1 cellular context compared by ENCODE assay signal in the genomic region with DNA sequence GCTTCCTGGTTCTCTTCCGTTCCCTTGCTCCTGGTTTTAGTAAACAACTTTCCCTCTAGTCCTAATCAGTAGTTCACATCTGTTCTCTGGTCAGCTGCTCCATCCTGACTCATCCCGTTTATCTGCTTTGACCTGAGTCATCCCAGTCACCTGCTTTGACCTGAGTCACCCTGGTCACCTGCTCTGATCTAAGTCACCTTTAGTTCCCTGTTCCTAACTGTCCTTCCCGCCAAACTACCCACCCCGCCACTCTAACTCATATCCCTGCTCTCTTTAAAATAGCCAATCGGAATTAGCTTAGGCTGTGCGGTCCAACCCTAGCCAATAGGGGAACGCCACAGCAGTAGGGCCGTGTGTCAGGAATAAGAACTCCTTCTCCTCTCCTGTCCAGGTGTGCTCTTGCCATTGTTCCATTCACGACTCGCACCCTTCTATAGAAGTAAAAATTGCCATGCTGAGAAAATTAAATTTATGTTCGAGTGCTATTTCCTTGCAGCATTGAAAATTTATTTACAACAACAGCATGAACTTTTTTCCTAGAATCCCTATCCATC.
TF ChIP-seq lines count a peak whose summit lies in the region.

No MANE protein-coding gene starts in this region.

TF ChIP-seq in K562, 482 proteins besides CTCF, POLR2A, EP300 and RAD21 (continued from another document and continues in another):
- TF ChIP-seq, protein P1, sequence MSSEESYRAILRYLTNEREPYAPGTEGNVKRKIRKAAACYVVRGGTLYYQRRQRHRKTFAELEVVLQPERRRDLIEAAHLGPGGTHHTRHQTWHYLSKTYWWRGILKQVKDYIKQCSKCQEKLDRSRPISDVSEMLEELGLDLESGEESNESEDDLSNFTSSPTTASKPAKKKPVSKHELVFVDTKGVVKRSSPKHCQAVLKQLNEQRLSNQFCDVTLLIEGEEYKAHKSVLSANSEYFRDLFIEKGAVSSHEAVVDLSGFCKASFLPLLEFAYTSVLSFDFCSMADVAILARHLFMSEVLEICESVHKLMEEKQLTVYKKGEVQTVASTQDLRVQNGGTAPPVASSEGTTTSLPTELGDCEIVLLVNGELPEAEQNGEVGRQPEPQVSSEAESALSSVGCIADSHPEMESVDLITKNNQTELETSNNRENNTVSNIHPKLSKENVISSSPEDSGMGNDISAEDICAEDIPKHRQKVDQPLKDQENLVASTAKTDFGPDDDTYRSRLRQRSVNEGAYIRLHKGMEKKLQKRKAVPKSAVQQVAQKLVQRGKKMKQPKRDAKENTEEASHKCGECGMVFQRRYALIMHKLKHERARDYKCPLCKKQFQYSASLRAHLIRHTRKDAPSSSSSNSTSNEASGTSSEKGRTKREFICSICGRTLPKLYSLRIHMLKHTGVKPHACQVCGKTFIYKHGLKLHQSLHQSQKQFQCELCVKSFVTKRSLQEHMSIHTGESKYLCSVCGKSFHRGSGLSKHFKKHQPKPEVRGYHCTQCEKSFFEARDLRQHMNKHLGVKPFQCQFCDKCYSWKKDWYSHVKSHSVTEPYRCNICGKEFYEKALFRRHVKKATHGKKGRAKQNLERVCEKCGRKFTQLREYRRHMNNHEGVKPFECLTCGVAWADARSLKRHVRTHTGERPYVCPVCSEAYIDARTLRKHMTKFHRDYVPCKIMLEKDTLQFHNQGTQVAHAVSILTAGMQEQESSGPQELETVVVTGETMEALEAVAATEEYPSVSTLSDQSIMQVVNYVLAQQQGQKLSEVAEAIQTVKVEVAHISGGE (CRISPR knock-in tag; IDR thresholded peaks at IDR 0.05) = peak in 2 of 3 experiments; percentile 10 to 12; a peak in 2 of 6 replicates
- TF ChIP-seq LARP7 (IDR thresholded peaks at IDR 0.05) (no peak), POLR3G (IDR thresholded peaks at IDR 0.05; ENCODE audit: extremely low read depth, insufficient read length, insufficient replicate concordance) (no peak), ZFP30 (CRISPR knock-in tag; IDR thresholded peaks at IDR 0.05; ENCODE audit: borderline replicate concordance) (no peak), HNRNPK (IDR thresholded peaks at IDR 0.05; ENCODE audit: low read depth, low read length, poor library complexity, severe bottlenecking) (no peak), STAT5B (CRISPR knock-in tag; IDR thresholded peaks at IDR 0.05) (0 out of 2 replicates have a peak, but pooled peaks have one; percentile 47), PTBP1 (IDR thresholded peaks at IDR 0.05; ENCODE audit: low read depth, low read length) (no peak), SMAD3 (CRISPR knock-in tag; conservative IDR thresholded peaks at IDR 0.05) (peak; percentile 65), RBBP5 (IDR thresholded peaks at IDR 0.05; ENCODE audit: borderline replicate concordance, insufficient read depth, low read length, poor library complexity, severe bottlenecking) (no peak), ZSCAN29 (IDR thresholded peaks at IDR 0.05) (no peak), NRF1 (conservative IDR thresholded peaks at IDR 0.05 in 1 of 2, IDR thresholded peaks at IDR 0.05 in 1 of 2) (no peak), ZNF668 (CRISPR knock-in tag; IDR thresholded peaks at IDR 0.05) (no peak), BDP1 (IDR thresholded peaks at IDR 0.05; ENCODE audit: insufficient read depth, insufficient read length) (no peak), SIX5 (IDR thresholded peaks at IDR 0.05; ENCODE audit: borderline replicate concordance in 1 of 2, insufficient read depth in 1 of 2, low read depth in 1 of 2, low read length in 2 of 2) (no peak), CBX8 (IDR thresholded peaks at IDR 0.05; ENCODE audit: borderline replicate concordance, extremely low read depth, low read depth, low read length, poor library complexity, severe bottlenecking) (no peak), SRSF9 (IDR thresholded peaks at IDR 0.05; ENCODE audit: borderline replicate concordance, low read depth, low read length) (no peak)
- TF ChIP-seq, protein P2, sequence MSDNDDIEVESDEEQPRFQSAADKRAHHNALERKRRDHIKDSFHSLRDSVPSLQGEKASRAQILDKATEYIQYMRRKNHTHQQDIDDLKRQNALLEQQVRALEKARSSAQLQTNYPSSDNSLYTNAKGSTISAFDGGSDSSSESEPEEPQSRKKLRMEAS (CRISPR knock-in tag; IDR thresholded peaks at IDR 0.05) = peak; percentile 46; the same call in 1 of the 2 replicates
- TF ChIP-seq, protein P3, sequence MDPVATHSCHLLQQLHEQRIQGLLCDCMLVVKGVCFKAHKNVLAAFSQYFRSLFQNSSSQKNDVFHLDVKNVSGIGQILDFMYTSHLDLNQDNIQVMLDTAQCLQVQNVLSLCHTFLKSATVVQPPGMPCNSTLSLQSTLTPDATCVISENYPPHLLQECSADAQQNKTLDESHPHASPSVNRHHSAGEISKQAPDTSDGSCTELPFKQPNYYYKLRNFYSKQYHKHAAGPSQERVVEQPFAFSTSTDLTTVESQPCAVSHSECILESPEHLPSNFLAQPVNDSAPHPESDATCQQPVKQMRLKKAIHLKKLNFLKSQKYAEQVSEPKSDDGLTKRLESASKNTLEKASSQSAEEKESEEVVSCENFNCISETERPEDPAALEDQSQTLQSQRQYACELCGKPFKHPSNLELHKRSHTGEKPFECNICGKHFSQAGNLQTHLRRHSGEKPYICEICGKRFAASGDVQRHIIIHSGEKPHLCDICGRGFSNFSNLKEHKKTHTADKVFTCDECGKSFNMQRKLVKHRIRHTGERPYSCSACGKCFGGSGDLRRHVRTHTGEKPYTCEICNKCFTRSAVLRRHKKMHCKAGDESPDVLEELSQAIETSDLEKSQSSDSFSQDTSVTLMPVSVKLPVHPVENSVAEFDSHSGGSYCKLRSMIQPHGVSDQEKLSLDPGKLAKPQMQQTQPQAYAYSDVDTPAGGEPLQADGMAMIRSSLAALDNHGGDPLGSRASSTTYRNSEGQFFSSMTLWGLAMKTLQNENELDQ (CRISPR knock-in tag; IDR thresholded peaks at IDR 0.05; ENCODE audit: borderline replicate concordance) = no peak
- TF ChIP-seq, protein P4, sequence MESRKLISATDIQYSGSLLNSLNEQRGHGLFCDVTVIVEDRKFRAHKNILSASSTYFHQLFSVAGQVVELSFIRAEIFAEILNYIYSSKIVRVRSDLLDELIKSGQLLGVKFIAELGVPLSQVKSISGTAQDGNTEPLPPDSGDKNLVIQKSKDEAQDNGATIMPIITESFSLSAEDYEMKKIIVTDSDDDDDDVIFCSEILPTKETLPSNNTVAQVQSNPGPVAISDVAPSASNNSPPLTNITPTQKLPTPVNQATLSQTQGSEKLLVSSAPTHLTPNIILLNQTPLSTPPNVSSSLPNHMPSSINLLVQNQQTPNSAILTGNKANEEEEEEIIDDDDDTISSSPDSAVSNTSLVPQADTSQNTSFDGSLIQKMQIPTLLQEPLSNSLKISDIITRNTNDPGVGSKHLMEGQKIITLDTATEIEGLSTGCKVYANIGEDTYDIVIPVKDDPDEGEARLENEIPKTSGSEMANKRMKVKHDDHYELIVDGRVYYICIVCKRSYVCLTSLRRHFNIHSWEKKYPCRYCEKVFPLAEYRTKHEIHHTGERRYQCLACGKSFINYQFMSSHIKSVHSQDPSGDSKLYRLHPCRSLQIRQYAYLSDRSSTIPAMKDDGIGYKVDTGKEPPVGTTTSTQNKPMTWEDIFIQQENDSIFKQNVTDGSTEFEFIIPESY (CRISPR knock-in tag; IDR thresholded peaks at IDR 0.05) = peak; percentile 57; the same call in 1 of the 2 replicates
- TF ChIP-seq, protein P5, sequence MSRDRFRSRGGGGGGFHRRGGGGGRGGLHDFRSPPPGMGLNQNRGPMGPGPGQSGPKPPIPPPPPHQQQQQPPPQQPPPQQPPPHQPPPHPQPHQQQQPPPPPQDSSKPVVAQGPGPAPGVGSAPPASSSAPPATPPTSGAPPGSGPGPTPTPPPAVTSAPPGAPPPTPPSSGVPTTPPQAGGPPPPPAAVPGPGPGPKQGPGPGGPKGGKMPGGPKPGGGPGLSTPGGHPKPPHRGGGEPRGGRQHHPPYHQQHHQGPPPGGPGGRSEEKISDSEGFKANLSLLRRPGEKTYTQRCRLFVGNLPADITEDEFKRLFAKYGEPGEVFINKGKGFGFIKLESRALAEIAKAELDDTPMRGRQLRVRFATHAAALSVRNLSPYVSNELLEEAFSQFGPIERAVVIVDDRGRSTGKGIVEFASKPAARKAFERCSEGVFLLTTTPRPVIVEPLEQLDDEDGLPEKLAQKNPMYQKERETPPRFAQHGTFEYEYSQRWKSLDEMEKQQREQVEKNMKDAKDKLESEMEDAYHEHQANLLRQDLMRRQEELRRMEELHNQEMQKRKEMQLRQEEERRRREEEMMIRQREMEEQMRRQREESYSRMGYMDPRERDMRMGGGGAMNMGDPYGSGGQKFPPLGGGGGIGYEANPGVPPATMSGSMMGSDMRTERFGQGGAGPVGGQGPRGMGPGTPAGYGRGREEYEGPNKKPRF (IDR thresholded peaks at IDR 0.05; ENCODE audit: low read depth, low read length) = no peak
- TF ChIP-seq, protein P6, sequence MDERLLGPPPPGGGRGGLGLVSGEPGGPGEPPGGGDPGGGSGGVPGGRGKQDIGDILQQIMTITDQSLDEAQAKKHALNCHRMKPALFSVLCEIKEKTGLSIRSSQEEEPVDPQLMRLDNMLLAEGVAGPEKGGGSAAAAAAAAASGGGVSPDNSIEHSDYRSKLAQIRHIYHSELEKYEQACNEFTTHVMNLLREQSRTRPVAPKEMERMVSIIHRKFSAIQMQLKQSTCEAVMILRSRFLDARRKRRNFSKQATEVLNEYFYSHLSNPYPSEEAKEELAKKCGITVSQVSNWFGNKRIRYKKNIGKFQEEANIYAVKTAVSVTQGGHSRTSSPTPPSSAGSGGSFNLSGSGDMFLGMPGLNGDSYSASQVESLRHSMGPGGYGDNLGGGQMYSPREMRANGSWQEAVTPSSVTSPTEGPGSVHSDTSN (CRISPR knock-in tag; IDR thresholded peaks at IDR 0.05; ENCODE audit: low read depth) = no peak
- TF ChIP-seq, protein P6 (tag; conservative IDR thresholded peaks at IDR 0.05; ENCODE audit: low read depth) = no peak; the same call in 1 of the 2 replicates
- TF ChIP-seq, protein P7, sequence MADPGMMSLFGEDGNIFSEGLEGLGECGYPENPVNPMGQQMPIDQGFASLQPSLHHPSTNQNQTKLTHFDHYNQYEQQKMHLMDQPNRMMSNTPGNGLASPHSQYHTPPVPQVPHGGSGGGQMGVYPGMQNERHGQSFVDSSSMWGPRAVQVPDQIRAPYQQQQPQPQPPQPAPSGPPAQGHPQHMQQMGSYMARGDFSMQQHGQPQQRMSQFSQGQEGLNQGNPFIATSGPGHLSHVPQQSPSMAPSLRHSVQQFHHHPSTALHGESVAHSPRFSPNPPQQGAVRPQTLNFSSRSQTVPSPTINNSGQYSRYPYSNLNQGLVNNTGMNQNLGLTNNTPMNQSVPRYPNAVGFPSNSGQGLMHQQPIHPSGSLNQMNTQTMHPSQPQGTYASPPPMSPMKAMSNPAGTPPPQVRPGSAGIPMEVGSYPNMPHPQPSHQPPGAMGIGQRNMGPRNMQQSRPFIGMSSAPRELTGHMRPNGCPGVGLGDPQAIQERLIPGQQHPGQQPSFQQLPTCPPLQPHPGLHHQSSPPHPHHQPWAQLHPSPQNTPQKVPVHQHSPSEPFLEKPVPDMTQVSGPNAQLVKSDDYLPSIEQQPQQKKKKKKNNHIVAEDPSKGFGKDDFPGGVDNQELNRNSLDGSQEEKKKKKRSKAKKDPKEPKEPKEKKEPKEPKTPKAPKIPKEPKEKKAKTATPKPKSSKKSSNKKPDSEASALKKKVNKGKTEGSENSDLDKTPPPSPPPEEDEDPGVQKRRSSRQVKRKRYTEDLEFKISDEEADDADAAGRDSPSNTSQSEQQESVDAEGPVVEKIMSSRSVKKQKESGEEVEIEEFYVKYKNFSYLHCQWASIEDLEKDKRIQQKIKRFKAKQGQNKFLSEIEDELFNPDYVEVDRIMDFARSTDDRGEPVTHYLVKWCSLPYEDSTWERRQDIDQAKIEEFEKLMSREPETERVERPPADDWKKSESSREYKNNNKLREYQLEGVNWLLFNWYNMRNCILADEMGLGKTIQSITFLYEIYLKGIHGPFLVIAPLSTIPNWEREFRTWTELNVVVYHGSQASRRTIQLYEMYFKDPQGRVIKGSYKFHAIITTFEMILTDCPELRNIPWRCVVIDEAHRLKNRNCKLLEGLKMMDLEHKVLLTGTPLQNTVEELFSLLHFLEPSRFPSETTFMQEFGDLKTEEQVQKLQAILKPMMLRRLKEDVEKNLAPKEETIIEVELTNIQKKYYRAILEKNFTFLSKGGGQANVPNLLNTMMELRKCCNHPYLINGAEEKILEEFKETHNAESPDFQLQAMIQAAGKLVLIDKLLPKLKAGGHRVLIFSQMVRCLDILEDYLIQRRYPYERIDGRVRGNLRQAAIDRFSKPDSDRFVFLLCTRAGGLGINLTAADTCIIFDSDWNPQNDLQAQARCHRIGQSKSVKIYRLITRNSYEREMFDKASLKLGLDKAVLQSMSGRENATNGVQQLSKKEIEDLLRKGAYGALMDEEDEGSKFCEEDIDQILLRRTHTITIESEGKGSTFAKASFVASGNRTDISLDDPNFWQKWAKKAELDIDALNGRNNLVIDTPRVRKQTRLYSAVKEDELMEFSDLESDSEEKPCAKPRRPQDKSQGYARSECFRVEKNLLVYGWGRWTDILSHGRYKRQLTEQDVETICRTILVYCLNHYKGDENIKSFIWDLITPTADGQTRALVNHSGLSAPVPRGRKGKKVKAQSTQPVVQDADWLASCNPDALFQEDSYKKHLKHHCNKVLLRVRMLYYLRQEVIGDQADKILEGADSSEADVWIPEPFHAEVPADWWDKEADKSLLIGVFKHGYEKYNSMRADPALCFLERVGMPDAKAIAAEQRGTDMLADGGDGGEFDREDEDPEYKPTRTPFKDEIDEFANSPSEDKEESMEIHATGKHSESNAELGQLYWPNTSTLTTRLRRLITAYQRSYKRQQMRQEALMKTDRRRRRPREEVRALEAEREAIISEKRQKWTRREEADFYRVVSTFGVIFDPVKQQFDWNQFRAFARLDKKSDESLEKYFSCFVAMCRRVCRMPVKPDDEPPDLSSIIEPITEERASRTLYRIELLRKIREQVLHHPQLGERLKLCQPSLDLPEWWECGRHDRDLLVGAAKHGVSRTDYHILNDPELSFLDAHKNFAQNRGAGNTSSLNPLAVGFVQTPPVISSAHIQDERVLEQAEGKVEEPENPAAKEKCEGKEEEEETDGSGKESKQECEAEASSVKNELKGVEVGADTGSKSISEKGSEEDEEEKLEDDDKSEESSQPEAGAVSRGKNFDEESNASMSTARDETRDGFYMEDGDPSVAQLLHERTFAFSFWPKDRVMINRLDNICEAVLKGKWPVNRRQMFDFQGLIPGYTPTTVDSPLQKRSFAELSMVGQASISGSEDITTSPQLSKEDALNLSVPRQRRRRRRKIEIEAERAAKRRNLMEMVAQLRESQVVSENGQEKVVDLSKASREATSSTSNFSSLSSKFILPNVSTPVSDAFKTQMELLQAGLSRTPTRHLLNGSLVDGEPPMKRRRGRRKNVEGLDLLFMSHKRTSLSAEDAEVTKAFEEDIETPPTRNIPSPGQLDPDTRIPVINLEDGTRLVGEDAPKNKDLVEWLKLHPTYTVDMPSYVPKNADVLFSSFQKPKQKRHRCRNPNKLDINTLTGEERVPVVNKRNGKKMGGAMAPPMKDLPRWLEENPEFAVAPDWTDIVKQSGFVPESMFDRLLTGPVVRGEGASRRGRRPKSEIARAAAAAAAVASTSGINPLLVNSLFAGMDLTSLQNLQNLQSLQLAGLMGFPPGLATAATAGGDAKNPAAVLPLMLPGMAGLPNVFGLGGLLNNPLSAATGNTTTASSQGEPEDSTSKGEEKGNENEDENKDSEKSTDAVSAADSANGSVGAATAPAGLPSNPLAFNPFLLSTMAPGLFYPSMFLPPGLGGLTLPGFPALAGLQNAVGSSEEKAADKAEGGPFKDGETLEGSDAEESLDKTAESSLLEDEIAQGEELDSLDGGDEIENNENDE (IDR thresholded peaks at IDR 0.05; ENCODE audit: low read depth, low read length) = no peak
